16 cellular contexts compared by ENCODE assay signal in genomic region chr11:29224739-29225384, GRCh38.
"Had no signal": no experiment of that assay in that cellular context is flagged by ENCODE, and none has a peak within 500 bp of the region (broad histone marks: within the 10 kb centered on the region; RNA-seq: fewer than 3 reads in every experiment).

No MANE protein-coding gene starts in this region.

- H3K36me3 Mint-ChIP-seq: activated naive CD4-positive, alpha-beta T cell treated with anti-CD3 and anti-CD28 coated beads, Interleukin-2, amount 50 U/mL, for 24 hours; stimulated activated effector memory CD8-positive, alpha-beta T cell treated with anti-CD3 and anti-CD28 coated beads, Interleukin-12 subunit alpha, Interleukin-12 subunit beta, amount 100 ng/mL, for 72 hours had no signal

- H3K27me3 Mint-ChIP-seq: activated naive CD4-positive, alpha-beta T cell treated with anti-CD3 and anti-CD28 coated beads, Interleukin-2, amount 50 U/mL, for 24 hours; naive thymus-derived CD4-positive, alpha-beta T cell had no signal

- H3K4me1 Mint-ChIP-seq: activated naive CD4-positive, alpha-beta T cell treated with anti-CD3 and anti-CD28 coated beads, Interleukin-2, amount 50 U/mL, for 24 hours; naive thymus-derived CD4-positive, alpha-beta T cell; stimulated activated effector memory CD8-positive, alpha-beta T cell treated with anti-CD3 and anti-CD28 coated beads, Interleukin-12 subunit alpha, Interleukin-12 subunit beta, amount 100 ng/mL, for 72 hours had no signal

- H3K27me3 ChIP-seq: adrenal gland, esophagus muscularis mucosa had no signal

- ATAC-seq: activated CD8-positive, alpha-beta T cell treated with anti-CD3 and anti-CD28 coated beads, Interleukin-2, amount 10 ng/mL, durations not matched to agents 7 days and 5 days; mucosa of descending colon; naive thymus-derived CD4-positive, alpha-beta T cell; stimulated activated effector memory CD8-positive, alpha-beta T cell treated with anti-CD3 and anti-CD28 coated beads, Interleukin-12 subunit alpha, Interleukin-12 subunit beta, amount 100 ng/mL, for 72 hours had no signal

- H3K36me3 ChIP-seq: adrenal gland, esophagus muscularis mucosa, left ventricle myocardium inferior, thoracic aorta had no signal

- DNase-seq: activated CD4-positive, alpha-beta T cell treated with anti-CD3 and anti-CD28 coated beads for 4 hours; activated CD8-positive, alpha-beta memory T cell treated with anti-CD3 and anti-CD28 coated beads, Interleukin-2, amount 50 U/mL, for 4 hours; activated CD8-positive, alpha-beta T cell treated with anti-CD3 and anti-CD28 coated beads, Interleukin-2, amount 10 ng/mL, durations not matched to agents 7 days and 5 days; activated effector memory CD4-positive, alpha-beta T cell treated with anti-CD3 and anti-CD28 coated beads, Interleukin-2, amount 50 U/mL, for 16 hours; activated T-cell treated with anti-CD3 and anti-CD28 coated beads, Interleukin-2, amount 50 U/mL, for 48 hours; adrenal gland; dorsolateral prefrontal cortex; hippocampal formation; left ventricle myocardium inferior; mucosa of descending colon; naive thymus-derived CD4-positive, alpha-beta T cell; occipital lobe had no signal

- H3K27ac Mint-ChIP-seq: activated CD8-positive, alpha-beta T cell treated with anti-CD3 and anti-CD28 coated beads, Interleukin-2, amount 10 ng/mL, durations not matched to agents 7 days and 5 days; activated naive CD4-positive, alpha-beta T cell treated with anti-CD3 and anti-CD28 coated beads, Interleukin-2, amount 50 U/mL, for 24 hours; naive thymus-derived CD4-positive, alpha-beta T cell; stimulated activated effector memory CD8-positive, alpha-beta T cell treated with anti-CD3 and anti-CD28 coated beads, Interleukin-12 subunit alpha, Interleukin-12 subunit beta, amount 100 ng/mL, for 72 hours had no signal

- H3K9me3 ChIP-seq: adrenal gland, mucosa of descending colon had no signal

- H3K4me3 ChIP-seq: adrenal gland, dorsolateral prefrontal cortex, esophagus muscularis mucosa, left ventricle myocardium inferior, mucosa of descending colon, thoracic aorta had no signal

- H3K4me3 Mint-ChIP-seq: activated CD8-positive, alpha-beta T cell treated with anti-CD3 and anti-CD28 coated beads, Interleukin-2, amount 10 ng/mL, durations not matched to agents 7 days and 5 days; activated naive CD4-positive, alpha-beta T cell treated with anti-CD3 and anti-CD28 coated beads, Interleukin-2, amount 50 U/mL, for 24 hours; naive thymus-derived CD4-positive, alpha-beta T cell; stimulated activated effector memory CD8-positive, alpha-beta T cell treated with anti-CD3 and anti-CD28 coated beads, Interleukin-12 subunit alpha, Interleukin-12 subunit beta, amount 100 ng/mL, for 72 hours had no signal

- H3K27ac ChIP-seq: adrenal gland, dorsolateral prefrontal cortex, esophagus muscularis mucosa, left ventricle myocardium inferior, thoracic aorta had no signal
